Comparison of ENCODE assay signal across 18 cellular contexts in the genomic region with DNA sequence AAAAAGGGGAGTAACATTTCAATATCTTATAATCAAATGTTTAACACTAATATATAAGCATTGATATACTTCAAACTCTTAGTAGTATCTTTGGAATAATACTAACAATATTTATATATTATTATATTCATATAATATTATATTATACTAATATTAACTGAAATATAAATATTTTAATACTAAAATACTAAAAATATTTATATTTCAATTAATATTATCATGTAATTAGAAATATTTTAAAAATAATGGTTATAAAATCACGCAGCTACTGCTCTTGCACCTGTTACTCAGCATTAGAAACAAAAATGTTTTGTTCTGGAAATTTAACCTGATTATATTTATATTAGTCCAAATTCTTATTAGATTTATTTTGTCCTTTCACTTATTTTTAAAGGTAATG. TPM values are rescaled to one million over a fixed set of nuclear protein-coding genes. Genes with fewer than 3 reads are reported as not detected.
DNase-seq lines count a peak whose midpoint lies in the region; ATAC-seq, FAIRE-seq and TF ChIP-seq lines count a peak whose summit lies in the region.
"Had no signal": no experiment of that assay in that cellular context is flagged by ENCODE, and none has a peak within 500 bp of the region (broad histone marks: within the 10 kb centered on the region; RNA-seq: fewer than 3 reads in every experiment).

No MANE protein-coding gene starts in this region.

- no peak for TF ChIP-seq CTCF in HL-60 (IDR thresholded peaks at IDR 0.05; ENCODE audit: insufficient read depth, low read length)
- TF ChIP-seq CTCF in K562 (IDR thresholded peaks at IDR 0.05 in 2 of 3, conservative IDR thresholded peaks at IDR 0.05 in 1 of 3; ENCODE audit: insufficient read depth in 2 of 3, low read depth in 1 of 3, low read length in 3 of 3), result no peak
- no peak for TF ChIP-seq CTCF in neutrophil (IDR thresholded peaks at IDR 0.05)
- no peak for TF ChIP-seq CTCF in adrenal gland (IDR thresholded peaks at IDR 0.05)

- BruUV-seq in K562 (replicated peaks; lab: Mats Ljungman, UMichigan), result no TSS peak

- TF ChIP-seq POLR2A in K562 (conservative IDR thresholded peaks at IDR 0.05), result no peak
- no peak for TF ChIP-seq POLR2A in adrenal gland (IDR thresholded peaks at IDR 0.05)

- DNase-seq in HL-60 (ENCODE audit: low read depth in 1 of 2, low spot score in 1 of 2) (no peak), K562 (ENCODE audit: extremely low read depth in 1 of 4, low spot score in 3 of 4) (no peak), adrenal gland (no peak)
- no peak for DNase-seq in activated CD4-positive, alpha-beta T cell treated with anti-CD3 and anti-CD28 coated beads, Interleukin-2, amount 50 U/mL, for 1 hour
- DNase-seq in activated CD4-positive, alpha-beta T cell treated with anti-CD3 and anti-CD28 coated beads, Interleukin-2, amount 50 U/mL, for 4 hours, result no peak
- DNase-seq: ACHN; BE2C; C1 segment of cervical spinal cord; Caco-2; CD4-positive, CD25-positive, alpha-beta regulatory T cell; DMS79 treated with DMSO at 0.1 percent for 48 hours; H9 had no signal

- in situ Hi-C loops in K562 (cut with MboI), result loop anchor here (25.0 kb wide), 1 partner anchor 1769 kb away; no protein-coding TSS in a partner anchor

- intact Hi-C loops in K562 (cut with micrococcal nuclease) (no loop called here), adrenal gland (cut with DNase I) (no loop called here)

- H3K4me1 ChIP-seq in K562 (replicated peaks in 1 of 2; ENCODE audit: control insufficient read depth in 2 of 2, insufficient read depth in 2 of 2, low read length in 2 of 2), result peaks cover 0 to 19% of the 10 kb centered on the region in 2 experiments; a peak in 2 of 5 replicates
- H3K4me1 ChIP-seq in neutrophil (ENCODE audit: control insufficient read depth in 1 of 2, insufficient read depth in 1 of 2, low read depth in 1 of 2, low read length in 1 of 2), result peaks cover 53 to 70% of the 10 kb centered on the region in 2 experiments
- no peaks in the 10 kb centered on the region for H3K4me1 ChIP-seq in adrenal gland (replicated peaks in 1 of 2)
- H3K4me1 ChIP-seq: BE2C had no signal

- H3K27ac ChIP-seq in HL-60 (replicated peaks) (peak overlapping the region; percentile 85), K562 (ENCODE audit: extremely low read depth, low read depth, low read length) (no peak overlapping the region), neutrophil (peak overlapping the region; percentile 82), adrenal gland (no peak overlapping the region)

- no peaks in the 10 kb centered on the region for H3K9me3 ChIP-seq in K562 (replicated peaks; ENCODE audit: control insufficient read depth, insufficient read depth, low read depth, low read length)
- no peaks in the 10 kb centered on the region for H3K9me3 ChIP-seq in neutrophil
- no peaks in the 10 kb centered on the region for H3K9me3 ChIP-seq in adrenal gland (replicated peaks in 1 of 3)
- H3K9me3 ChIP-seq: BE2C, Caco-2 had no signal

- no peaks in the 10 kb centered on the region for H4K20me1 ChIP-seq in K562 (replicated peaks; ENCODE audit: control insufficient read depth, insufficient read depth, low read length)

- no peak overlapping the region for H2AFZ ChIP-seq in K562 (ENCODE audit: low read depth, low read length)

- no peak for TF ChIP-seq RAD21 in K562 (CRISPR knock-in tag; conservative IDR thresholded peaks at IDR 0.05 in 1 of 2, IDR thresholded peaks at IDR 0.05 in 1 of 2)

- no peak for TF ChIP-seq EP300 in K562 (IDR thresholded peaks at IDR 0.05; ENCODE audit: low read length)

- no peak overlapping the region for H3K4me2 ChIP-seq in K562 (ENCODE audit: insufficient read depth, low read length)

- CTCF ChIA-PET in K562 (lab: Yijun Ruan, JAX; ENCODE audit: low intra/inter-chr PET ratio), result interaction anchor here (0.5 kb wide), 1 partner anchor 1771 kb away, joined by 3 read pairs; no protein-coding TSS in a partner anchor

- WGBS in K562 (ENCODE audit: insufficient coverage, low coverage, missing lambda C conversion rate), result 17% methylated on average over 1 of the region's 1 CpG
- 94 to 96% (median 95%) methylated on average over 1 of the region's 1 CpG for WGBS in adrenal gland, 4 donors

- FAIRE-seq in K562 (lab: Jason Lieb, UNC), result no peak
- FAIRE-seq: GM12878, GM19239, H1 had no signal

- H3K27me3 ChIP-seq in HL-60 (ENCODE audit: insufficient read depth, poor library complexity, severe bottlenecking) (no peaks in the 10 kb centered on the region), K562 (ENCODE audit: control insufficient read depth in 2 of 2, insufficient read depth in 2 of 2, low read length in 2 of 2) (no peaks in the 10 kb centered on the region), neutrophil (no peaks in the 10 kb centered on the region), adrenal gland (no peaks in the 10 kb centered on the region)
- H3K27me3 ChIP-seq: BE2C had no signal

- no peak overlapping the region for H3K9ac ChIP-seq in K562 (ENCODE audit: insufficient read depth in 1 of 2, low read depth in 2 of 2, low read length in 2 of 2)

- ATAC-seq in K562, result no peak
- ATAC-seq: GM12878 had no signal

- H3K36me3 ChIP-seq in K562 (ENCODE audit: control insufficient read depth, insufficient read depth, low read length) (no peaks in the 10 kb centered on the region), neutrophil (no peaks in the 10 kb centered on the region), adrenal gland (replicated peaks in 1 of 2) (no peaks in the 10 kb centered on the region)
- H3K36me3 ChIP-seq: BE2C had no signal

- no peaks in the 10 kb centered on the region for H3K9me1 ChIP-seq in K562 (ENCODE audit: control insufficient read depth, insufficient read depth, low read length)

- POLR2A ChIA-PET in K562 (lab: Yijun Ruan, JAX), result interaction anchor here (0.9 kb wide), 1 partner anchor 12 kb away, joined by 3 read pairs; no protein-coding TSS in a partner anchor

- no peaks in the 10 kb centered on the region for H3K79me2 ChIP-seq in K562 (ENCODE audit: control insufficient read depth, insufficient read depth, low read length)

- no peak overlapping the region for H3K4me3 ChIP-seq in HL-60 (replicated peaks; ENCODE audit: insufficient read depth, low read length)
- no peak overlapping the region for H3K4me3 ChIP-seq in K562
- no peak overlapping the region for H3K4me3 ChIP-seq in neutrophil (ENCODE audit: low read depth in 1 of 2, low read length in 1 of 2)
- H3K4me3 ChIP-seq in adrenal gland, result no peak overlapping the region
- H3K4me3 ChIP-seq: GM12878 had no signal

TF ChIP-seq in K562, 482 proteins besides CTCF, POLR2A, EP300 and RAD21:
- TF ChIP-seq MIER1 (IDR thresholded peaks at IDR 0.05; ENCODE audit: low read depth) (no peak), ZNF507 (tag; conservative IDR thresholded peaks at IDR 0.05) (0 out of 2 replicates have a peak, but pooled peaks have one; percentile 19), RAD51 (IDR thresholded peaks at IDR 0.05; ENCODE audit: borderline replicate concordance, low read depth) (no peak), CCNT2 (IDR thresholded peaks at IDR 0.05; ENCODE audit: borderline replicate concordance, extremely low read depth, insufficient read length, low read depth, low read length) (no peak), ESRRA (IDR thresholded peaks at IDR 0.05; ENCODE audit: borderline replicate concordance, low read depth) (no peak), SMARCB1 (IDR thresholded peaks at IDR 0.05; ENCODE audit: insufficient read length, low read depth) (no peak)
TF ChIP-seq in K562: peak in this region for 1.

RNA-seq across cellular contexts. Expression of gene ATP8B4, which starts 12.6 kb away (rescaled TPM):
- total RNA-seq in K562 (2011; cell fraction: chromatin; rRNA removed; ENCODE audit: low replicate concordance), result 0.25 and 0.76 TPM in 2 replicates
- 0.33 TPM in 1 of 2 replicates, not detected in the other for total RNA-seq in K562 (2011; cell fraction: nucleolus; rRNA removed)
- 0.15 and 0.92 TPM in 2 replicates for total RNA-seq in K562 (2011; cell fraction: nucleoplasm; rRNA removed)
- total RNA-seq in K562 (2014; rRNA removed) (0.54 and 0.65 TPM in 2 replicates), K562 (2014; rRNA removed; fragmentation: Illumina TruSeq; extraction: Trizol) (0.44 and 0.99 TPM in 2 replicates), K562 (2015; rRNA removed; fragmentation: Illumina TruSeq; extraction: Trizol) (1.6 and 2.5 TPM in 2 replicates), K562 (2021) (0.51 and 0.69 TPM in 2 replicates), adrenal gland (10 to 100 TPM in 3 of 8 donors, 1 to 10 TPM in 5; 2.1 to 23.9 (median 8.9) TPM)
- polyA plus RNA-seq in K562 (2011; rRNA removed) (0.15 and 0.18 TPM in 2 replicates), K562 (2014; fragmentation: Illumina TruSeq; extraction: Trizol) (0.15 and 0.40 TPM in 2 replicates), K562 (2014; fragmentation: Nextera tagmentation; extraction: Ambion mirVana) (under 1 TPM; 0.14 to 0.15 TPM), K562 (2014; rRNA removed) (0.48 and 0.88 TPM in 2 replicates), adrenal gland (1 to 10 TPM; 2.4 to 3.6 (median 2.7) TPM)
- polyA plus RNA-seq in K562 (2011; cell fraction: cytosol; rRNA removed), result 0.03 TPM in 1 of 2 replicates, not detected in the other
- polyA plus RNA-seq in K562 (2011; cell fraction: nucleus; rRNA removed), result 0.27 and 0.41 TPM in 2 replicates
- 0.49 and 1.9 TPM in 2 replicates for polyA plus RNA-seq in K562 (2012)
- 0.24 and 0.42 TPM in 2 replicates for polyA minus RNA-seq in K562 (2011; rRNA and poly(A)+ RNA removed)
- not detected in 2 replicates for polyA minus RNA-seq in K562 (2011; cell fraction: cytosol; rRNA and poly(A)+ RNA removed)
- 0.81 and 0.89 TPM in 2 replicates for polyA minus RNA-seq in K562 (2011; cell fraction: nucleus; rRNA and poly(A)+ RNA removed)
- polyA plus RNA-seq: CD4-positive, CD25-positive, alpha-beta regulatory T cell had no signal

RNA-seq across cellular contexts. Expression of gene SLC27A2, which starts 50.4 kb away (rescaled TPM):
- total RNA-seq in K562 (2011; cell fraction: chromatin; rRNA removed; ENCODE audit: low replicate concordance), result 18.7 and 19.9 TPM in 2 replicates
- total RNA-seq in K562 (2011; cell fraction: nucleolus; rRNA removed), result 25.3 and 28.2 TPM in 2 replicates
- total RNA-seq in K562 (2011; cell fraction: nucleoplasm; rRNA removed), result 18.4 and 21.5 TPM in 2 replicates
- total RNA-seq in K562 (2014; rRNA removed) (28.0 and 29.3 TPM in 2 replicates), K562 (2014; rRNA removed; fragmentation: Illumina TruSeq; extraction: Trizol) (22.7 and 25.0 TPM in 2 replicates), K562 (2015; rRNA removed; fragmentation: Illumina TruSeq; extraction: Trizol) (33.1 and 38.0 TPM in 2 replicates), K562 (2021) (20.9 and 24.4 TPM in 2 replicates), adrenal gland (10 to 100 TPM; 14.6 to 49.5 (median 36.0) TPM)
- polyA plus RNA-seq in K562 (2011; rRNA removed) (17.5 and 17.8 TPM in 2 replicates), K562 (2014; fragmentation: Illumina TruSeq; extraction: Trizol) (18.8 and 24.2 TPM in 2 replicates), K562 (2014; fragmentation: Nextera tagmentation; extraction: Ambion mirVana) (1 to 10 TPM; 4.9 to 6.8 TPM), K562 (2014; rRNA removed) (16.6 and 27.7 TPM in 2 replicates), adrenal gland (10 to 100 TPM in 1 of 3 donors, 1 to 10 TPM in 2; 8.0 to 13.0 (median 8.1) TPM)
- 12.9 and 18.4 TPM in 2 replicates for polyA plus RNA-seq in K562 (2011; cell fraction: cytosol; rRNA removed)
- 8.3 and 8.7 TPM in 2 replicates for polyA plus RNA-seq in K562 (2011; cell fraction: nucleus; rRNA removed)
- 20.3 and 44.3 TPM in 2 replicates for polyA plus RNA-seq in K562 (2012)
- 27.3 and 31.1 TPM in 2 replicates for polyA minus RNA-seq in K562 (2011; rRNA and poly(A)+ RNA removed)
- 15.9 and 19.0 TPM in 2 replicates for polyA minus RNA-seq in K562 (2011; cell fraction: cytosol; rRNA and poly(A)+ RNA removed)
- polyA minus RNA-seq in K562 (2011; cell fraction: nucleus; rRNA and poly(A)+ RNA removed), result 11.8 and 13.1 TPM in 2 replicates
- total RNA-seq: A172, HT1080 had no signal

Comparison
In these comparisons a context has a peak if more than half of its experiments do, and no peak if none do; other contexts are left out.
1. H3K27ac ChIP-seq: peak in HL-60 (single experiment) and neutrophil (single experiment); none in K562 (single experiment) and adrenal gland (0 of 5).